Comparison of ENCODE assay signal across 29 cellular contexts in genomic region chr1:151713044-151713443, GRCh38. TPM values are rescaled to one million over a fixed set of nuclear protein-coding genes. Genes with fewer than 3 reads are reported as not detected.
DNase-seq lines count a peak whose midpoint lies in the region; FAIRE-seq and TF ChIP-seq lines count a peak whose summit lies in the region.
"Had no signal": no experiment of that assay in that cellular context is flagged by ENCODE, and none has a peak within 500 bp of the region (broad histone marks: within the 10 kb centered on the region; RNA-seq: fewer than 3 reads in every experiment).

No MANE protein-coding gene starts in this region.

- H3K4me1 ChIP-seq in hepatocyte (ENCODE audit: insufficient read depth), result peaks cover 17% of the 10 kb centered on the region
- peaks cover 0 to 7% of the 10 kb centered on the region in 2 donors for H3K4me1 ChIP-seq in small intestine (ENCODE audit: control insufficient read depth in 2 of 2, insufficient read depth in 1 of 2, low read depth in 1 of 2, low read length in 1 of 2)
- H3K4me1 ChIP-seq: breast epithelium had no signal

- no peak overlapping the region for H3K4me3 ChIP-seq in WERI-Rb-1 (ENCODE audit: low read depth, low read length)
- no peak overlapping the region for H3K4me3 ChIP-seq in hepatocyte
- H3K4me3 ChIP-seq in small intestine (ENCODE audit: low read depth in 1 of 2, low read length in 2 of 2), result no peak overlapping the region
- H3K4me3 ChIP-seq: breast epithelium, ovary, thyroid gland had no signal

- no peaks in the 10 kb centered on the region for H4K20me1 ChIP-seq in hepatocyte (ENCODE audit: insufficient read depth, poor library complexity, severe bottlenecking)

- intact Hi-C loops in posterior vena cava (cut with DNase I), result no loop called here

- WGBS in hepatocyte (ENCODE audit: low lambda C conversion rate, missing lambda C conversion rate), result 66% methylated on average over 2 of the region's 2 CpGs
- 13 to 64% (median 27%) methylated on average over 2 of the region's 2 CpGs for WGBS in small intestine, 3 donors

- no peak for FAIRE-seq in small intestine (lab: Jason Lieb, UNC)
- FAIRE-seq: endothelial cell of umbilical vein had no signal

- no peaks in the 10 kb centered on the region for H3K9me2 ChIP-seq in hepatocyte (replicated peaks; ENCODE audit: insufficient read depth)

- no peak overlapping the region for H2AFZ ChIP-seq in hepatocyte

- peaks cover 67% of the 10 kb centered on the region for H3K36me3 ChIP-seq in WERI-Rb-1
- H3K36me3 ChIP-seq in hepatocyte (replicated peaks; ENCODE audit: insufficient read depth, low read depth), result no peaks in the 10 kb centered on the region
- no peaks in the 10 kb centered on the region for H3K36me3 ChIP-seq in small intestine (ENCODE audit: control insufficient read depth in 2 of 2, insufficient read depth in 2 of 2, low read length in 2 of 2)
- H3K36me3 ChIP-seq: breast epithelium, ovary, thyroid gland had no signal

- H3K27me3 ChIP-seq in WERI-Rb-1 (ENCODE audit: insufficient read depth, low read depth, severe bottlenecking) (no peaks in the 10 kb centered on the region), hepatocyte (peaks cover 20% of the 10 kb centered on the region), small intestine (ENCODE audit: control insufficient read depth in 2 of 2, insufficient read depth in 2 of 2, low read length in 2 of 2) (no peaks in the 10 kb centered on the region)
- H3K27me3 ChIP-seq: ovary had no signal

- H3K27ac ChIP-seq in WERI-Rb-1 (peak overlapping the region; percentile 90), hepatocyte (no peak overlapping the region), small intestine (ENCODE audit: low read depth in 1 of 2, low read length in 1 of 2) (no peak overlapping the region)
- H3K27ac ChIP-seq: breast epithelium, ovary, RWPE1, thyroid gland had no signal

- no peaks in the 10 kb centered on the region for H3K9me3 ChIP-seq in WERI-Rb-1 (ENCODE audit: severe bottlenecking)
- H3K9me3 ChIP-seq in hepatocyte (ENCODE audit: low read depth), result no peaks in the 10 kb centered on the region
- no peaks in the 10 kb centered on the region for H3K9me3 ChIP-seq in small intestine (ENCODE audit: control insufficient read depth, low read depth)
- H3K9me3 ChIP-seq: breast epithelium, ovary, thyroid gland had no signal

- H3K79me2 ChIP-seq in hepatocyte, result no peaks in the 10 kb centered on the region

- DNase-seq in DMS53 treated with DMSO at 0.1 percent for 48 hours (lab: John Stamatoyannopoulos, UW; ENCODE audit: unreplicated experiment), result peak; percentile 88
- no peak for DNase-seq in WERI-Rb-1
- peak; percentile 80 for DNase-seq in hepatocyte (ENCODE audit: low spot score)
- DNase-seq in small intestine, result peak; percentile 96
- DNase-seq in NCI-H748 treated with DMSO at 0.1 percent for 48 hours (lab: John Stamatoyannopoulos, UW), result no peak
- DNase-seq in posterior vena cava (ENCODE audit: low spot score), result no peak
- no peak for DNase-seq in DMS79 (lab: John Stamatoyannopoulos, UW)
- no peak for DNase-seq in NCI-H1105 (lab: John Stamatoyannopoulos, UW)
- DNase-seq: activated CD4-positive, alpha-beta T cell treated with anti-CD3 and anti-CD28 coated beads for 36 hours; activated T-cell treated with anti-CD3 and anti-CD28 coated beads, Interleukin-2, amount 50 U/mL, for 4 hours; CD4-positive, alpha-beta T cell; dermis blood vessel endothelial cell; GF-D8; mesendoderm; MV-4-11; naive thymus-derived CD4-positive, alpha-beta T cell; NCI-H524 treated with DMSO at 0.1 percent for 48 hours; ovary; right cardiac atrium; stimulated activated CD4-positive, alpha-beta T cell treated with anti-CD3 and anti-CD28 coated beads, Interleukin-4, amount 100 ng/mL, for 4 hours; stimulated activated naive CD8-positive, alpha-beta T cell treated with anti-CD3 and anti-CD28 coated beads, Interleukin-15, Interleukin-2, amounts not matched to agents 100 U/mL and 50 U/mL, for 24 hours; thyroid gland had no signal

- no peak for TF ChIP-seq CTCF in WERI-Rb-1 (IDR thresholded peaks at IDR 0.05; ENCODE audit: low read depth, low read length)
- no peak for TF ChIP-seq CTCF in hepatocyte (IDR thresholded peaks at IDR 0.05; ENCODE audit: poor library complexity)

- H3K4me2 ChIP-seq in hepatocyte, result peak overlapping the region; percentile 49

RNA-seq across cellular contexts. Expression of gene CELF3, which starts 3.6 kb away (rescaled TPM):
- total RNA-seq in hepatocyte (1.2 and 2.1 TPM in 2 replicates), posterior vena cava (under 1 TPM in 1 of 2 donors, not detected in 1; 0.10 TPM)
- polyA plus RNA-seq in hepatocyte (0.85 and 1.1 TPM in 2 replicates), small intestine (1 to 10 TPM in 2 of 3 donors, under 1 TPM in 1; 0.89 to 6.3 (median 1.6) TPM)
- total RNA-seq: activated CD4-positive, alpha-beta T cell treated with anti-CD3 and anti-CD28 coated beads for 36 hours; activated T-cell treated with anti-CD3 and anti-CD28 coated beads, Interleukin-2, amount 50 U/mL, for 4 hours; breast epithelium; CD4-positive, alpha-beta T cell; dermis blood vessel endothelial cell; endothelial cell of umbilical vein; H4; HT1080; naive thymus-derived CD4-positive, alpha-beta T cell; T-helper 1 cell treated with Interleukin-12 subunit alpha and Interleukin-12 subunit beta and Interleukin-4 antibody, amounts not matched to agents 30 ng/mL and 1 ng/mL, for 36 hours had no signal
- polyA plus RNA-seq: endothelial cell of umbilical vein; naive thymus-derived CD4-positive, alpha-beta T cell; ovary had no signal

RNA-seq across cellular contexts. Expression of gene RIIAD1, which starts 8.3 kb away (rescaled TPM):
- total RNA-seq in hepatocyte, result 7.9 TPM in 1 of 2 replicates, not detected in the other
- 2.3 TPM in 1 of 2 replicates, not detected in the other for polyA plus RNA-seq in hepatocyte
- polyA plus RNA-seq in small intestine, result 1 to 10 TPM in 1 of 3 donors, not detected in 2; 1.6 TPM
- 1 to 10 TPM in 1 of 2 donors, not detected in 1; 4.0 TPM for total RNA-seq in posterior vena cava
- total RNA-seq: activated CD4-positive, alpha-beta T cell treated with anti-CD3 and anti-CD28 coated beads for 36 hours; activated T-cell treated with anti-CD3 and anti-CD28 coated beads, Interleukin-2, amount 50 U/mL, for 4 hours; breast epithelium; CD4-positive, alpha-beta T cell; dermis blood vessel endothelial cell; endothelial cell of umbilical vein; H4; HT1080; naive thymus-derived CD4-positive, alpha-beta T cell; T-helper 1 cell treated with Interleukin-12 subunit alpha and Interleukin-12 subunit beta and Interleukin-4 antibody, amounts not matched to agents 30 ng/mL and 1 ng/mL, for 36 hours; thyroid gland had no signal
- polyA plus RNA-seq: adipose tissue; endothelial cell of umbilical vein; naive thymus-derived CD4-positive, alpha-beta T cell; ovary had no signal

RNA-seq across cellular contexts. Expression of gene MRPL9, which starts 50.3 kb away (rescaled TPM):
- total RNA-seq in hepatocyte, result 50.3 and 68.8 TPM in 2 replicates
- 72.5 and 88.0 TPM in 2 replicates for polyA plus RNA-seq in hepatocyte
- polyA plus RNA-seq in small intestine, result 10 to 100 TPM; 50.8 to 62.1 (median 52.7) TPM
- total RNA-seq in posterior vena cava, result 10 to 100 TPM; 46.3 to 49.1 TPM

Comparison
In these comparisons a context has a peak if more than half of its experiments do, and no peak if none do; other contexts are left out.
1. DNase-seq: peak in DMS53 treated with DMSO at 0.1 percent for 48 hours (single experiment), hepatocyte (single experiment) and small intestine (single experiment); none in WERI-Rb-1 (single experiment), NCI-H748 treated with DMSO at 0.1 percent for 48 hours (single experiment), posterior vena cava (single experiment), DMS79 (single experiment) and NCI-H1105 (single experiment).